Comparison of ENCODE assay signal across 2 cellular contexts in genomic region chr7:96303105-96303685, GRCh38.
TF ChIP-seq lines count a peak whose summit lies in the region.

No MANE protein-coding gene starts in this region.

TF ChIP-seq in HEK293, 187 proteins besides CTCF, POLR2A, EP300 and RAD21 (continued from another document and continues in another):
- TF ChIP-seq, protein P1, sequence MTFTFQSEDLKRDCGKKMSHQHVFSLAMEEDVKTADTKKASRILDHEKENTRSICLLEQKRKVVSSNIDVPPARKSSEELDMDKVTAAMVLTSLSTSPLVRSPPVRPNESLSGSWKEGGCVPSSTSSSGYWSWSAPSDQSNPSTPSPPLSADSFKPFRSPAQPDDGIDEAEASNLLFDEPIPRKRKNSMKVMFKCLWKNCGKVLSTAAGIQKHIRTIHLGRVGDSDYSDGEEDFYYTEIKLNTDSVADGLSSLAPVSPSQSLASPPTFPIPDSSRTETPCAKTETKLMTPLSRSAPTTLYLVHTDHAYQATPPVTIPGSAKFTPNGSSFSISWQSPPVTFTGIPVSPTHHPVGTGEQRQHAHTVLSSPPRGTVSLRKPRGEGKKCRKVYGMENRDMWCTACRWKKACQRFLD (tag by site-specific recombination; IDR thresholded peaks at IDR 0.05), result no peak
- TF ChIP-seq GLI2 (tag by site-specific recombination; IDR thresholded peaks at IDR 0.05; ENCODE audit: borderline replicate concordance, low read depth), result peak; percentile 46; the same call in 1 of the 2 replicates
- no peak for TF ChIP-seq ZBTB48 (tag by site-specific recombination; IDR thresholded peaks at IDR 0.05)
- peak; percentile 90 for TF ChIP-seq WT1 (tag by site-specific recombination; IDR thresholded peaks at IDR 0.05)
- peak; percentile 71 for TF ChIP-seq PRDM6 (tag by site-specific recombination; IDR thresholded peaks at IDR 0.05)
- no peak for TF ChIP-seq ZNF571 (tag by site-specific recombination; IDR thresholded peaks at IDR 0.05)
- TF ChIP-seq ZNF488 (tag by site-specific recombination; IDR thresholded peaks at IDR 0.05), result no peak; the same call in 1 of the 2 replicates
- TF ChIP-seq ZNF529 (tag by site-specific recombination; IDR thresholded peaks at IDR 0.05; ENCODE audit: insufficient replicate concordance), result no peak
- no peak for TF ChIP-seq HOXC10 (CRISPR knock-in tag; IDR thresholded peaks at IDR 0.05)
- peak; percentile 48; the same call in 1 of the 2 replicates for TF ChIP-seq OVOL3 (tag by site-specific recombination; IDR thresholded peaks at IDR 0.05)
- TF ChIP-seq ZNF600 (tag by site-specific recombination; IDR thresholded peaks at IDR 0.05), result peak; percentile 58
- TF ChIP-seq, protein P2, sequence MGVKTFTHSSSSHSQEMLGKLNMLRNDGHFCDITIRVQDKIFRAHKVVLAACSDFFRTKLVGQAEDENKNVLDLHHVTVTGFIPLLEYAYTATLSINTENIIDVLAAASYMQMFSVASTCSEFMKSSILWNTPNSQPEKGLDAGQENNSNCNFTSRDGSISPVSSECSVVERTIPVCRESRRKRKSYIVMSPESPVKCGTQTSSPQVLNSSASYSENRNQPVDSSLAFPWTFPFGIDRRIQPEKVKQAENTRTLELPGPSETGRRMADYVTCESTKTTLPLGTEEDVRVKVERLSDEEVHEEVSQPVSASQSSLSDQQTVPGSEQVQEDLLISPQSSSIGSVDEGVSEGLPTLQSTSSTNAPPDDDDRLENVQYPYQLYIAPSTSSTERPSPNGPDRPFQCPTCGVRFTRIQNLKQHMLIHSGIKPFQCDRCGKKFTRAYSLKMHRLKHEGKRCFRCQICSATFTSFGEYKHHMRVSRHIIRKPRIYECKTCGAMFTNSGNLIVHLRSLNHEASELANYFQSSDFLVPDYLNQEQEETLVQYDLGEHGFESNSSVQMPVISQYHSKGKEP (tag by site-specific recombination; IDR thresholded peaks at IDR 0.05), result peak; percentile 76
- TF ChIP-seq, protein P3, sequence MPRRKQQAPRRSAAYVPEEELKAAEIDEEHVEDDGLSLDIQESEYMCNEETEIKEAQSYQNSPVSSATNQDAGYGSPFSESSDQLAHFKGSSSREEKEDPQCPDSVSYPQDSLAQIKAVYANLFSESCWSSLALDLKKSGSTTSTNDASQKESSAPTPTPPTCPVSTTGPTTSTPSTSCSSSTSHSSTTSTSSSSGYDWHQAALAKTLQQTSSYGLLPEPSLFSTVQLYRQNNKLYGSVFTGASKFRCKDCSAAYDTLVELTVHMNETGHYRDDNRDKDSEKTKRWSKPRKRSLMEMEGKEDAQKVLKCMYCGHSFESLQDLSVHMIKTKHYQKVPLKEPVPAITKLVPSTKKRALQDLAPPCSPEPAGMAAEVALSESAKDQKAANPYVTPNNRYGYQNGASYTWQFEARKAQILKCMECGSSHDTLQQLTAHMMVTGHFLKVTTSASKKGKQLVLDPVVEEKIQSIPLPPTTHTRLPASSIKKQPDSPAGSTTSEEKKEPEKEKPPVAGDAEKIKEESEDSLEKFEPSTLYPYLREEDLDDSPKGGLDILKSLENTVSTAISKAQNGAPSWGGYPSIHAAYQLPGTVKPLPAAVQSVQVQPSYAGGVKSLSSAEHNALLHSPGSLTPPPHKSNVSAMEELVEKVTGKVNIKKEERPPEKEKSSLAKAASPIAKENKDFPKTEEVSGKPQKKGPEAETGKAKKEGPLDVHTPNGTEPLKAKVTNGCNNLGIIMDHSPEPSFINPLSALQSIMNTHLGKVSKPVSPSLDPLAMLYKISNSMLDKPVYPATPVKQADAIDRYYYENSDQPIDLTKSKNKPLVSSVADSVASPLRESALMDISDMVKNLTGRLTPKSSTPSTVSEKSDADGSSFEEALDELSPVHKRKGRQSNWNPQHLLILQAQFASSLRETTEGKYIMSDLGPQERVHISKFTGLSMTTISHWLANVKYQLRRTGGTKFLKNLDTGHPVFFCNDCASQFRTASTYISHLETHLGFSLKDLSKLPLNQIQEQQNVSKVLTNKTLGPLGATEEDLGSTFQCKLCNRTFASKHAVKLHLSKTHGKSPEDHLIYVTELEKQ (tag by site-specific recombination; IDR thresholded peaks at IDR 0.05; ENCODE audit: borderline replicate concordance), result peak; percentile 92
- TF ChIP-seq ZXDB (tag by site-specific recombination; IDR thresholded peaks at IDR 0.05), result peak; percentile 87
- no peak for TF ChIP-seq ZNF560 (tag by site-specific recombination; IDR thresholded peaks at IDR 0.05; ENCODE audit: borderline replicate concordance)
- TF ChIP-seq ZNF629 (tag by site-specific recombination; IDR thresholded peaks at IDR 0.05), result peak; percentile 88
- TF ChIP-seq ZNF366 (tag by site-specific recombination; conservative IDR thresholded peaks at IDR 0.05), result peak; percentile 10; the same call in 1 of the 2 replicates
- peak; percentile 75; the same call in 1 of the 2 replicates for TF ChIP-seq ZNF639 (tag by site-specific recombination; IDR thresholded peaks at IDR 0.05)

TF ChIP-seq in liver, 16 proteins besides CTCF, POLR2A, EP300 and RAD21 (continued from another document):
- TF ChIP-seq, protein P4, sequence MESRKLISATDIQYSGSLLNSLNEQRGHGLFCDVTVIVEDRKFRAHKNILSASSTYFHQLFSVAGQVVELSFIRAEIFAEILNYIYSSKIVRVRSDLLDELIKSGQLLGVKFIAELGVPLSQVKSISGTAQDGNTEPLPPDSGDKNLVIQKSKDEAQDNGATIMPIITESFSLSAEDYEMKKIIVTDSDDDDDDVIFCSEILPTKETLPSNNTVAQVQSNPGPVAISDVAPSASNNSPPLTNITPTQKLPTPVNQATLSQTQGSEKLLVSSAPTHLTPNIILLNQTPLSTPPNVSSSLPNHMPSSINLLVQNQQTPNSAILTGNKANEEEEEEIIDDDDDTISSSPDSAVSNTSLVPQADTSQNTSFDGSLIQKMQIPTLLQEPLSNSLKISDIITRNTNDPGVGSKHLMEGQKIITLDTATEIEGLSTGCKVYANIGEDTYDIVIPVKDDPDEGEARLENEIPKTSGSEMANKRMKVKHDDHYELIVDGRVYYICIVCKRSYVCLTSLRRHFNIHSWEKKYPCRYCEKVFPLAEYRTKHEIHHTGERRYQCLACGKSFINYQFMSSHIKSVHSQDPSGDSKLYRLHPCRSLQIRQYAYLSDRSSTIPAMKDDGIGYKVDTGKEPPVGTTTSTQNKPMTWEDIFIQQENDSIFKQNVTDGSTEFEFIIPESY (IDR thresholded peaks at IDR 0.05), result peak; percentile 75
- TF ChIP-seq NR2F2 (IDR thresholded peaks at IDR 0.05), result no peak
- TF ChIP-seq HNF4G (IDR thresholded peaks at IDR 0.05), result peak; percentile 44
- peak; percentile 79 to 81 for TF ChIP-seq HNF4A (conservative IDR thresholded peaks at IDR 0.05)
- peak; percentile 93 for TF ChIP-seq FOXA2 (IDR thresholded peaks at IDR 0.05)
- TF ChIP-seq ATF3 (IDR thresholded peaks at IDR 0.05), result peak; percentile 49
- TF ChIP-seq YY1 (IDR thresholded peaks at IDR 0.05), result peak; percentile 51
- TF ChIP-seq FOXA1 (IDR thresholded peaks at IDR 0.05), result peak; percentile 85
- peak; percentile 64 for TF ChIP-seq SP1 (IDR thresholded peaks at IDR 0.05)
- peak; percentile 76 to 78 for TF ChIP-seq JUND (IDR thresholded peaks at IDR 0.05)
- TF ChIP-seq GABPA (IDR thresholded peaks at IDR 0.05 in 1 of 2, conservative IDR thresholded peaks at IDR 0.05 in 1 of 2), result no peak
TF ChIP-seq in liver: peak in this region for 13.
